ENCODE assay signal across 1 cellular context in genomic region chr16:68328151-68328859, GRCh38.
TF ChIP-seq lines count a peak whose summit lies in the region.

No MANE protein-coding gene starts in this region.

TF ChIP-seq in HepG2, 621 proteins besides CTCF, POLR2A, EP300 and RAD21 (continued from another document and continues in another):
- TF ChIP-seq ZBTB40 (IDR thresholded peaks at IDR 0.05) (no peak), ZBTB40 (CRISPR knock-in tag; IDR thresholded peaks at IDR 0.05) (no peak), KDM3A (CRISPR knock-in tag; IDR thresholded peaks at IDR 0.05; ENCODE audit: low read depth) (peak; percentile 90), ZNF773 (CRISPR knock-in tag; IDR thresholded peaks at IDR 0.05; ENCODE audit: borderline replicate concordance) (no peak), TAF15 (IDR thresholded peaks at IDR 0.05; ENCODE audit: low read depth, low read length, poor library complexity, severe bottlenecking) (no peak), U2AF2 (IDR thresholded peaks at IDR 0.05; ENCODE audit: low read depth, low read length) (no peak), SNAPC5 (CRISPR knock-in tag; IDR thresholded peaks at IDR 0.05; ENCODE audit: borderline replicate concordance) (no peak), ZNF3 (CRISPR knock-in tag; IDR thresholded peaks at IDR 0.05) (no peak), ZC3H4 (CRISPR knock-in tag; IDR thresholded peaks at IDR 0.05; ENCODE audit: borderline replicate concordance) (no peak), ZNF207 (IDR thresholded peaks at IDR 0.05; ENCODE audit: borderline replicate concordance) (no peak), ZNF33A (CRISPR knock-in tag; IDR thresholded peaks at IDR 0.05; ENCODE audit: borderline replicate concordance) (no peak), KAT7 (CRISPR knock-in tag; IDR thresholded peaks at IDR 0.05; ENCODE audit: borderline replicate concordance) (no peak), ZNF800 (CRISPR knock-in tag; IDR thresholded peaks at IDR 0.05) (no peak), NCOA5 (CRISPR knock-in tag; IDR thresholded peaks at IDR 0.05) (no peak), HNRNPH1 (optimal IDR thresholded peaks at IDR 0.05; ENCODE audit: low read depth, low read length) (no peak), ZNF761 (CRISPR knock-in tag; conservative IDR thresholded peaks at IDR 0.05) (0 out of 2 replicates have a peak, but pooled peaks have one; percentile 49), SATB2 (CRISPR knock-in tag; IDR thresholded peaks at IDR 0.05) (no peak), HOXD1 (CRISPR knock-in tag; IDR thresholded peaks at IDR 0.05) (no peak), ZNF646 (CRISPR knock-in tag; IDR thresholded peaks at IDR 0.05) (no peak), HMGXB4 (CRISPR knock-in tag; IDR thresholded peaks at IDR 0.05; ENCODE audit: borderline replicate concordance in 1 of 2, low read depth in 1 of 2) (peak; percentile 72 to 85), ZNF256 (CRISPR knock-in tag; conservative IDR thresholded peaks at IDR 0.05) (no peak), ZNF275 (CRISPR knock-in tag; IDR thresholded peaks at IDR 0.05; ENCODE audit: borderline replicate concordance) (no peak), ZMYM2 (CRISPR knock-in tag; IDR thresholded peaks at IDR 0.05) (no peak), ZNF383 (CRISPR knock-in tag; IDR thresholded peaks at IDR 0.05; ENCODE audit: borderline replicate concordance) (peak; percentile 44; the same call in 1 of the 2 replicates), ZFAT (CRISPR knock-in tag; conservative IDR thresholded peaks at IDR 0.05) (no peak), SAP130 (CRISPR knock-in tag; IDR thresholded peaks at IDR 0.05; ENCODE audit: low read depth) (peak; percentile 64), ZNF230 (CRISPR knock-in tag; IDR thresholded peaks at IDR 0.05) (peak; percentile 75; the same call in 1 of the 2 replicates), SOX5 (CRISPR knock-in tag; IDR thresholded peaks at IDR 0.05; ENCODE audit: borderline replicate concordance) (peak; percentile 55; the same call in 1 of the 2 replicates), NCOR1 (IDR thresholded peaks at IDR 0.05; ENCODE audit: borderline replicate concordance, low read length) (no peak), ZFP82 (CRISPR knock-in tag; IDR thresholded peaks at IDR 0.05; ENCODE audit: borderline replicate concordance) (no peak), ADNP (CRISPR knock-in tag; IDR thresholded peaks at IDR 0.05) (no peak), RXRB (CRISPR knock-in tag; IDR thresholded peaks at IDR 0.05; ENCODE audit: borderline replicate concordance) (peak; percentile 63), ZNF234 (CRISPR knock-in tag; conservative IDR thresholded peaks at IDR 0.05) (no peak), ZNF12 (CRISPR knock-in tag; IDR thresholded peaks at IDR 0.05) (no peak), MAFK (conservative IDR thresholded peaks at IDR 0.05 in 1 of 2, IDR thresholded peaks at IDR 0.05 in 1 of 2; ENCODE audit: low read length in 2 of 2) (no peak), AHR (CRISPR knock-in tag; IDR thresholded peaks at IDR 0.05) (no peak), ZNF343 (CRISPR knock-in tag; IDR thresholded peaks at IDR 0.05) (peak; percentile 57; the same call in 1 of the 2 replicates), ZNF546 (CRISPR knock-in tag; conservative IDR thresholded peaks at IDR 0.05) (no peak), ZNF513 (CRISPR knock-in tag; conservative IDR thresholded peaks at IDR 0.05) (no peak), ZNF713 (CRISPR knock-in tag; IDR thresholded peaks at IDR 0.05) (no peak; the same call in 1 of the 2 replicates)
